In the genomic region with DNA sequence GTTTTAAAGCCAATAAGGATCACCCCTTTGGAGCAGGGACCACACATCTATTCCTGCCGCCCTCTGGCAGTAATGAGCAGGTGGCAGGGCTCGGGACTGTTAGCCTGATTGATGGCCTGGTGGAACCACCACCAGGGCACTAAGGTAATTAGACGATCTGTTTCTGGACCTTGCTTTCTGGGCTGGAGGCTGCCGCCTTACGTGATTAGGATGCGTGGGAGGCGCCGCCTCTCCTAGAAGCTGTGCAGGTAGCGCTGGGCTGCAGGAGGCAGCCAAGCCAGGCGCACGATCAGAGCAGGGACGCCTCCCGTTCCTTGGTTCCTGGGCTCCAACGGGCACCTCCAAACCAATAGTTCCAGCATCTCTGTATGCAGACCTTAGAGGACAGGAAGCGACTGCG, we compare ENCODE assay signal across 1 cellular context.
TF ChIP-seq lines count a peak whose summit lies in the region.

No MANE protein-coding gene starts in this region.

TF ChIP-seq in H1, 55 proteins besides CTCF, POLR2A, EP300 and RAD21:
- TF ChIP-seq MAX (IDR thresholded peaks at IDR 0.05) (peak; percentile 47; the same call in 1 of the 2 replicates), YY1 (IDR thresholded peaks at IDR 0.05; ENCODE audit: low read depth, low read length) (no peak)
